22 cellular contexts compared by ENCODE assay signal in genomic region chr15:57196865-57197264, GRCh38.
DNase-seq lines count a peak whose midpoint lies in the region; ATAC-seq, FAIRE-seq and TF ChIP-seq lines count a peak whose summit lies in the region.
"Had no signal": no experiment of that assay in that cellular context is flagged by ENCODE, and none has a peak within 500 bp of the region (broad histone marks: within the 10 kb centered on the region; RNA-seq: fewer than 3 reads in every experiment).

No MANE protein-coding gene starts in this region.

- in situ Hi-C loops in IMR-90 (cut with MboI; ENCODE audit: low sequenced_read_pairs) (no loop called here), HepG2 (cut with HindIII; ENCODE audit: extremely low pct_ligation_motif_present, low pct_unique_long_range_greater_than_20kb) (loop anchor here (25.0 kb wide), 1 partner anchor 710 kb away; no protein-coding TSS in a partner anchor)

- no peak overlapping the region for H2AK9ac ChIP-seq in IMR-90 (replicated peaks; ENCODE audit: low read depth, low read length, poor library complexity)

- POLR2A ChIA-PET in IMR-90 (lab: Charles Lee; ENCODE audit: unreplicated experiment): no interaction called here
- POLR2A ChIA-PET in HepG2 (lab: Yijun Ruan, JAX): no interaction called here

- H3K4me3 ChIP-seq in IMR-90 (ENCODE audit: insufficient read depth, low read depth, low read length) (no peak overlapping the region), adipocyte (ENCODE audit: low read length) (no peak overlapping the region), HepG2 (replicated peaks in 1 of 3; ENCODE audit: insufficient read depth in 1 of 3, low read depth in 2 of 3, low read length in 3 of 3) (no peak overlapping the region)
- H3K4me3 ChIP-seq: testis, vagina had no signal

- H3K14ac ChIP-seq in IMR-90 (replicated peaks; ENCODE audit: low read depth, low read length): no peak overlapping the region

- TF ChIP-seq CTCF in IMR-90 (conservative IDR thresholded peaks at IDR 0.05; ENCODE audit: low read depth, low read length) (no peak), HepG2 (CRISPR knock-in tag; IDR thresholded peaks at IDR 0.05) (no peak)

- no CpG with 5 or more reads among the region's 1 CpG for WGBS in IMR-90 (ENCODE audit: extremely low coverage in 2 of 2, insufficient read length in 1 of 2), 2 experiments
- WGBS in HepG2 (ENCODE audit: low lambda C conversion rate): 100% methylated on average over 1 of the region's 1 CpG

- H3K23ac ChIP-seq in IMR-90 (ENCODE audit: low read depth, low read length): no peak overlapping the region

- H3K9ac ChIP-seq in IMR-90 (ENCODE audit: low read depth, low read length) (no peak overlapping the region), adipocyte (ENCODE audit: low read length) (no peak overlapping the region), HepG2 (ENCODE audit: insufficient read depth, low read depth, low read length) (no peak overlapping the region)

- no peak overlapping the region for H2AK5ac ChIP-seq in IMR-90 (ENCODE audit: low read depth, low read length)

- H3K4me2 ChIP-seq in IMR-90 (ENCODE audit: low read depth, low read length) (no peak overlapping the region), HepG2 (ENCODE audit: low read depth, low read length) (no peak overlapping the region)

- no peaks in the 10 kb centered on the region for H3K27me3 ChIP-seq in IMR-90 (ENCODE audit: control insufficient read depth, insufficient read depth, low read length)
- H3K27me3 ChIP-seq in adipocyte (replicated peaks; ENCODE audit: control insufficient read depth, insufficient read depth, low read length): no peaks in the 10 kb centered on the region
- H3K27me3 ChIP-seq in HepG2 (ENCODE audit: control insufficient read depth in 1 of 2, insufficient read depth in 2 of 2, low read length in 2 of 2): no peaks in the 10 kb centered on the region
- H3K27me3 ChIP-seq: testis, vagina had no signal

- no peaks in the 10 kb centered on the region for H3K9me3 ChIP-seq in IMR-90 (ENCODE audit: control insufficient read depth, insufficient read depth, low read length)
- no peaks in the 10 kb centered on the region for H3K9me3 ChIP-seq in adipocyte (ENCODE audit: control insufficient read depth, low read length)
- H3K9me3 ChIP-seq in HepG2 (ENCODE audit: low read length): no peaks in the 10 kb centered on the region
- H3K9me3 ChIP-seq: testis, vagina had no signal

- no peak overlapping the region for H2BK15ac ChIP-seq in IMR-90 (ENCODE audit: low read depth, low read length)

- H3K56ac ChIP-seq in IMR-90 (ENCODE audit: extremely low read depth, insufficient read depth, low read length): no peak overlapping the region

- TF ChIP-seq EP300 in HepG2 (IDR thresholded peaks at IDR 0.05; ENCODE audit: low read depth in 2 of 2, low read length in 2 of 2) (no peak), HepG2 (CRISPR knock-in tag; IDR thresholded peaks at IDR 0.05; ENCODE audit: borderline replicate concordance) (no peak)

- H3K79me1 ChIP-seq in IMR-90 (ENCODE audit: low read depth in 1 of 2, low read length in 2 of 2): peaks cover 17 to 45% of the 10 kb centered on the region in 2 experiments

- H4K8ac ChIP-seq in IMR-90 (ENCODE audit: low read depth in 2 of 2, low read length in 2 of 2): no peak overlapping the region

- peaks cover 5% of the 10 kb centered on the region; the same call in 1 of the 2 replicates for H3K36me3 ChIP-seq in IMR-90 (ENCODE audit: control insufficient read depth, insufficient read depth, low read length)
- peaks cover 28% of the 10 kb centered on the region for H3K36me3 ChIP-seq in adipocyte (ENCODE audit: control insufficient read depth, insufficient read depth, low read length, severe bottlenecking)
- H3K36me3 ChIP-seq in HepG2 (replicated peaks in 1 of 2; ENCODE audit: control insufficient read depth in 1 of 2, insufficient read depth in 2 of 2, low read length in 2 of 2): peaks cover 13 to 35% of the 10 kb centered on the region in 2 experiments; a peak in 4 of 5 replicates
- H3K36me3 ChIP-seq: vagina had no signal

- no TSS peak for BruUV-seq in IMR-90 (replicated peaks; lab: Mats Ljungman, UMichigan)
- no TSS peak for BruUV-seq in HepG2 (replicated peaks; lab: Mats Ljungman, UMichigan)

- dilution Hi-C loops in IMR-90 (cut with HindIII; ENCODE audit: low sequenced_read_pairs, unreplicated experiment): no loop called here

- H3K27ac ChIP-seq in IMR-90 (ENCODE audit: insufficient read depth, low read length) (no peak overlapping the region), HepG2 (ENCODE audit: extremely low read length, insufficient read depth, low read length) (no peak overlapping the region)
- H3K27ac ChIP-seq: testis, vagina had no signal

- ATAC-seq in IMR-90 (ENCODE audit: low read depth): peak; percentile 17; the same call in 1 of the 2 replicates
- no peak for ATAC-seq in HepG2
- no peak for ATAC-seq in GM18498 (IDR thresholded peaks at IDR 0.05; ENCODE audit: unreplicated experiment)
- ATAC-seq: activated CD8-positive, alpha-beta T cell treated with anti-CD3 and anti-CD28 coated beads, Interleukin-2, amount 10 ng/mL, durations not matched to agents 7 days and 5 days had no signal

- H2AFZ ChIP-seq in IMR-90 (replicated peaks; ENCODE audit: low read length, poor library complexity) (no peak overlapping the region), HepG2 (ENCODE audit: low read length) (no peak overlapping the region)

- H3K4me1 ChIP-seq in IMR-90 (ENCODE audit: control insufficient read depth, insufficient read depth, low read length): peaks cover 2% of the 10 kb centered on the region; the same call in 1 of the 2 replicates
- H3K4me1 ChIP-seq in adipocyte (ENCODE audit: control insufficient read depth, insufficient read depth, low read length): peaks cover 3% of the 10 kb centered on the region
- peaks cover 12% of the 10 kb centered on the region for H3K4me1 ChIP-seq in HepG2 (ENCODE audit: insufficient read depth, low read length)
- H3K4me1 ChIP-seq: testis had no signal

- no peaks in the 10 kb centered on the region for H4K20me1 ChIP-seq in IMR-90 (ENCODE audit: insufficient read depth, low read length)
- H4K20me1 ChIP-seq in HepG2 (ENCODE audit: insufficient read depth, low read length): 0 out of 2 replicates have a peak, but pooled peaks cover 3% of the 10 kb centered on the region

- H3K4ac ChIP-seq in IMR-90 (ENCODE audit: low read depth, low read length): no peak overlapping the region

- H3K79me2 ChIP-seq in HepG2 (ENCODE audit: insufficient read depth, low read length): no peaks in the 10 kb centered on the region

- H2BK120ac ChIP-seq in IMR-90 (ENCODE audit: low read depth, low read length): no peak overlapping the region

- TF ChIP-seq RAD21 in IMR-90 (IDR thresholded peaks at IDR 0.05; ENCODE audit: low read length) (no peak), HepG2 (CRISPR knock-in tag; IDR thresholded peaks at IDR 0.05) (no peak)

- no peak overlapping the region for H2BK20ac ChIP-seq in IMR-90 (ENCODE audit: low read depth, low read length)

- no peak overlapping the region for H3K18ac ChIP-seq in IMR-90 (ENCODE audit: low read depth, low read length)

- H4K91ac ChIP-seq in IMR-90 (ENCODE audit: insufficient read depth, low read depth, low read length): no peak overlapping the region

- no peak for FAIRE-seq in HepG2 (lab: Jason Lieb, UNC)
- FAIRE-seq in frontal cortex (lab: Jason Lieb, UNC): no peak
- FAIRE-seq: astrocyte, D721Med, RCC 7860, TTC549 had no signal

- DNase-seq in NCI-H1092 treated with DMSO at 0.1 percent for 48 hours (lab: John Stamatoyannopoulos, UW) (peak; percentile 9), NCI-H1092 (lab: John Stamatoyannopoulos, UW) (no peak), IMR-90 (peak; percentile 33), adipocyte (ENCODE audit: low read depth) (peak; percentile 30), HepG2 (ENCODE audit: low spot score) (no peak), frontal cortex (ENCODE audit: low spot score in 2 of 2) (no peak)
- no peak for DNase-seq in activated CD4-positive, alpha-beta T cell treated with anti-CD3 and anti-CD28 coated beads, Interleukin-2, amount 50 U/mL, for 48 hours
- DNase-seq: activated CD4-positive, CD25-positive, alpha-beta regulatory T cell treated with anti-CD3 and anti-CD28 coated beads, Interleukin-2, amount 50 U/mL, for 72 hours; activated CD8-positive, alpha-beta T cell treated with anti-CD3 and anti-CD28 coated beads, Interleukin-2, amount 10 ng/mL, durations not matched to agents 7 days and 5 days; activated naive CD8-positive, alpha-beta T cell treated with anti-CD3 and anti-CD28 coated beads for 36 hours; CD4-positive, alpha-beta T cell; H7; naive B cell; NCI-H526; stimulated activated naive CD4-positive, alpha-beta T cell treated with Interleukin-2 at 50 U/mL for 16 hours; testis had no signal

- no peak for TF ChIP-seq POLR2A in IMR-90 (IDR thresholded peaks at IDR 0.05; ENCODE audit: low read depth, low read length)
- TF ChIP-seq POLR2A in HepG2 (IDR thresholded peaks at IDR 0.05; ENCODE audit: insufficient read depth in 1 of 2, low read depth in 2 of 2, low read length in 2 of 2): no peak

- no peak overlapping the region for H4K5ac ChIP-seq in IMR-90 (ENCODE audit: low read depth, low read length)

- no peak overlapping the region for H2BK5ac ChIP-seq in IMR-90 (ENCODE audit: low read depth, low read length, poor library complexity, severe bottlenecking)

- peaks cover 2% of the 10 kb centered on the region; the same call in 1 of the 2 replicates for H3K9me1 ChIP-seq in IMR-90 (ENCODE audit: insufficient read depth, low read length)

- intact Hi-C loops in IMR-90 (cut with micrococcal nuclease): no loop called here
- intact Hi-C loops in HepG2 (cut with micrococcal nuclease; ENCODE audit: unreplicated experiment): no loop called here

- CTCF ChIA-PET in IMR-90 (lab: Yijun Ruan, JAX) (no interaction called here), HepG2 (lab: Yijun Ruan, JAX; ENCODE audit: low intra/inter-chr PET ratio, low total read pairs) (no interaction called here)

TF ChIP-seq in IMR-90, 13 proteins besides CTCF, POLR2A, EP300 and RAD21 (continues in another document):
- no peak for TF ChIP-seq BHLHE40 (IDR thresholded peaks at IDR 0.05; ENCODE audit: low read depth, low read length)

TF ChIP-seq in HepG2, 621 proteins besides CTCF, POLR2A, EP300 and RAD21:
- TF ChIP-seq CC2D1A (CRISPR knock-in tag; IDR thresholded peaks at IDR 0.05): no peak
- no peak for TF ChIP-seq ATM (IDR thresholded peaks at IDR 0.05; ENCODE audit: borderline replicate concordance)
- 0 out of 2 replicates have a peak, but pooled peaks have one; percentile 13 for TF ChIP-seq CEBPB (IDR thresholded peaks at IDR 0.05; ENCODE audit: borderline replicate concordance, low read depth, low read length)

Comparison
In these comparisons a context has a peak if more than half of its experiments do, and no peak if none do; other contexts are left out.
1. DNase-seq: peak in NCI-H1092 treated with DMSO at 0.1 percent for 48 hours (single experiment), IMR-90 (single experiment) and adipocyte (single experiment); none in NCI-H1092 (single experiment), HepG2 (single experiment), frontal cortex (0 of 2) and activated CD4-positive, alpha-beta T cell treated with anti-CD3 and anti-CD28 coated beads, Interleukin-2, amount 50 U/mL, for 48 hours (0 of 2).